ENCODE assay signal across 20 cellular contexts in the genomic region with DNA sequence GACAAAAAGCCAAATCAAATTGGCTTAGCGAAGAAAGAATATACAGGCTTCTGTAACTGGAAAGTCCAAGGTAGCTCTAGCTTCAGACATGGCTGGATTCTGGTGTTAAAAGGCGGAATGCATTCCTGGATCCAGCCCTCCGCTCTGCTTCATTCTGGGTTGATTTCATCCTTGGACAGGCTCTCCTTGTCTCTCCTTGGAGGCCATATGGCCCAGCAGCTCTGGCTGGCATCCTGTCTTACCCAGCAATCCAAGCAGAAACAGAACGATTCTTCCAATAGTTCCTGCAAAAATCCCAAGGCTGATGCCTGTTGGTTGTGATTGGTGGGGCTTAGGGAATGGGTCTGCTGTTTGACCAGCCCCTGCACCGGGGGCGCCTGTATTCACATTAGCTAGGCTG.
"Had no signal": no experiment of that assay in that cellular context is flagged by ENCODE, and none has a peak within 500 bp of the region (broad histone marks: within the 10 kb centered on the region; RNA-seq: fewer than 3 reads in every experiment).

No MANE protein-coding gene starts in this region.

- H3K4me3 ChIP-seq: left ventricle myocardium inferior, mucosa of descending colon, ovary, spleen, suprapubic skin, thoracic aorta, tibial artery, upper lobe of right lung had no signal

- H3K27ac ChIP-seq: left ventricle myocardium inferior, ovary, spleen, suprapubic skin, thoracic aorta, tibial artery, upper lobe of right lung had no signal

- H3K36me3 ChIP-seq: ovary had no signal

- H3K9me3 ChIP-seq: left ventricle myocardium inferior, mucosa of descending colon, ovary, spleen, suprapubic skin, thoracic aorta, tibial artery, upper lobe of right lung had no signal

- H3K27me3 ChIP-seq: ovary, spleen, suprapubic skin, tibial artery, upper lobe of right lung had no signal

- DNase-seq: hypothalamus; immature natural killer cell; left ventricle myocardium inferior; midbrain; mucosa of descending colon; ovary; right cardiac atrium; small intestine; spleen; stimulated activated CD4-positive, alpha-beta T cell treated with anti-CD3 and anti-CD28 coated beads, Interleukin-4, amount 100 ng/mL, for 24 hours; stimulated activated naive CD4-positive, alpha-beta T cell; tibial artery; trophoblast cell; upper lobe of right lung had no signal

- ATAC-seq: mucosa of descending colon; naive thymus-derived CD4-positive, alpha-beta T cell; natural killer cell treated with Interleukin-12 subunit alpha and Interleukin-12 subunit beta and Interleukin-15 and Interleukin-18, amount 100 ng/mL, for 72 hours; right cardiac atrium; sciatic nerve; stimulated activated effector memory CD8-positive, alpha-beta T cell treated with anti-CD3 and anti-CD28 coated beads, Interleukin-12 subunit alpha, Interleukin-12 subunit beta, amount 100 ng/mL, for 72 hours; upper lobe of right lung had no signal
